ENCODE assay signal across 25 cellular contexts in genomic region chr3:157373783-157374182, GRCh38.
A peak's percentile ranks its signal among the peaks of the same experiment; 100 is the strongest.
DNase-seq lines count a peak whose midpoint lies in the region; ATAC-seq and TF ChIP-seq lines count a peak whose summit lies in the region.
"Had no signal": no experiment of that assay in that cellular context is flagged by ENCODE, and none has a peak within 500 bp of the region (broad histone marks: within the 10 kb centered on the region; RNA-seq: fewer than 3 reads in every experiment).

No MANE protein-coding gene starts in this region.

- peaks cover 0 to 8% of the 10 kb centered on the region in 2 donors for H3K9me3 ChIP-seq in neuronal stem cell (replicated peaks in 1 of 2; ENCODE audit: control insufficient read depth in 2 of 2, insufficient read depth in 1 of 2, low read depth in 1 of 2, low read length in 2 of 2)
- H3K9me3 ChIP-seq: colonic mucosa, esophagus squamous epithelium, heart right ventricle, testis, uterus had no signal

- H3K4me2 ChIP-seq in neuronal stem cell (ENCODE audit: insufficient read depth, low read length, poor library complexity, severe bottlenecking): no peak overlapping the region

- H2BK5ac ChIP-seq in neuronal stem cell (ENCODE audit: low read length): no peak overlapping the region

- no peak overlapping the region for H3K4ac ChIP-seq in neuronal stem cell (ENCODE audit: low read length)

- H3K79me1 ChIP-seq in neuronal stem cell (ENCODE audit: low read depth, low read length): no peaks in the 10 kb centered on the region

- H3K27ac ChIP-seq in neuronal stem cell (replicated peaks; ENCODE audit: low read length): no peak overlapping the region
- H3K27ac ChIP-seq: colonic mucosa, esophagus squamous epithelium, heart right ventricle, HL-60, testis, uterus had no signal

- H4K8ac ChIP-seq in neuronal stem cell (ENCODE audit: low read depth, low read length): no peak overlapping the region

- no peak overlapping the region for H3K4me3 ChIP-seq in fibroblast of pulmonary artery (replicated peaks; ENCODE audit: low read depth, low read length)
- no peak overlapping the region for H3K4me3 ChIP-seq in neuronal stem cell (ENCODE audit: low read length in 2 of 2)
- H3K4me3 ChIP-seq: colonic mucosa, esophagus squamous epithelium, heart right ventricle, testis, uterus had no signal

- H3K9ac ChIP-seq in neuronal stem cell (ENCODE audit: low read depth, low read length, poor library complexity): no peak overlapping the region

- H2BK15ac ChIP-seq in neuronal stem cell (ENCODE audit: low read length): peak overlapping the region; percentile 23

- H2AFZ ChIP-seq in neuronal stem cell (ENCODE audit: low read length): no peak overlapping the region

- no peaks in the 10 kb centered on the region for H3K36me3 ChIP-seq in neuronal stem cell (replicated peaks in 1 of 2; ENCODE audit: control insufficient read depth in 2 of 2, insufficient read depth in 2 of 2, low read length in 2 of 2)
- H3K36me3 ChIP-seq: colonic mucosa, esophagus squamous epithelium, heart right ventricle, uterus had no signal

- peak; percentile 54 for DNase-seq in AG20443 (ENCODE audit: low spot score)
- DNase-seq in NCI-H226: peak; percentile 29
- peak; percentile 48 for DNase-seq in fibroblast of pulmonary artery (ENCODE audit: low read depth)
- no peak for DNase-seq in neuronal stem cell (ENCODE audit: low spot score)
- DNase-seq in stimulated activated CD4-positive, alpha-beta T cell treated with anti-CD3 and anti-CD28 coated beads, Interleukin-15, amount 100 ng/mL, for 24 hours: no peak
- no peak for DNase-seq in DMS79 (lab: John Stamatoyannopoulos, UW)
- DNase-seq: activated B cell treated with CpG ODN at 0.5 μM for 24 hours; activated naive CD4-positive, alpha-beta T cell treated with anti-CD3 and anti-CD28 coated beads, Interleukin-2, amount 10 ng/mL, durations not matched to agents 7 days and 5 days; amygdala; CD4-positive, CD25-positive, alpha-beta regulatory T cell; colonic mucosa; esophagus squamous epithelium; heart right ventricle; left colon; NCI-H1092; NCI-H2029; occipital lobe; small intestine; testis; uterus had no signal

- peaks cover 23 to 35% of the 10 kb centered on the region in 2 donors for H3K4me1 ChIP-seq in neuronal stem cell (ENCODE audit: control insufficient read depth in 2 of 2, insufficient read depth in 1 of 2, low read depth in 1 of 2, low read length in 2 of 2)
- H3K4me1 ChIP-seq: colonic mucosa, esophagus squamous epithelium, uterus had no signal

- no peak overlapping the region for H4K91ac ChIP-seq in neuronal stem cell (ENCODE audit: low read depth, low read length, poor library complexity)

- no peak overlapping the region for H3K23ac ChIP-seq in neuronal stem cell (ENCODE audit: low read depth, low read length, poor library complexity)

- peak overlapping the region; percentile 2 for H2BK120ac ChIP-seq in neuronal stem cell (ENCODE audit: low read depth, low read length)

- WGBS in neuronal stem cell (ENCODE audit: extremely low coverage in 2 of 2, insufficient read length in 2 of 2, insufficient replicate concordance in 1 of 2), 2 donors: no CpG with 5 or more reads among the region's 6 CpGs

- H3K27me3 ChIP-seq in neuronal stem cell (ENCODE audit: control insufficient read depth in 3 of 3, insufficient read depth in 3 of 3, low read depth in 1 of 3, low read length in 3 of 3): no peaks in the 10 kb centered on the region
- H3K27me3 ChIP-seq: colonic mucosa, esophagus squamous epithelium, heart right ventricle, testis, uterus had no signal

- no peak overlapping the region for H3K14ac ChIP-seq in neuronal stem cell (ENCODE audit: low read length)

- no peak for ATAC-seq in GM21528 (IDR thresholded peaks at IDR 0.05; ENCODE audit: low FRiP score, unreplicated experiment)
- no peak for ATAC-seq in GM21529 (IDR thresholded peaks at IDR 0.05; ENCODE audit: unreplicated experiment)
- ATAC-seq: heart right ventricle; HepG2; left colon; stimulated activated effector memory CD8-positive, alpha-beta T cell treated with anti-CD3 and anti-CD28 coated beads, Interleukin-12 subunit alpha, Interleukin-12 subunit beta, amount 100 ng/mL, for 72 hours had no signal

- TF ChIP-seq CTCF in fibroblast of pulmonary artery (IDR thresholded peaks at IDR 0.05; ENCODE audit: low read length, missing control alignments): no peak

- no peak overlapping the region for H2BK12ac ChIP-seq in neuronal stem cell (ENCODE audit: low read length)

- no peak overlapping the region for H3K18ac ChIP-seq in neuronal stem cell (ENCODE audit: low read length)

- no peak overlapping the region for H2AK5ac ChIP-seq in neuronal stem cell (ENCODE audit: low read depth, low read length)

Comparison
In these comparisons a context has a peak if more than half of its experiments do, and no peak if none do; other contexts are left out.
1. DNase-seq: peak in AG20443 (single experiment), NCI-H226 (single experiment) and fibroblast of pulmonary artery (single experiment); none in neuronal stem cell (single experiment), stimulated activated CD4-positive, alpha-beta T cell treated with anti-CD3 and anti-CD28 coated beads, Interleukin-15, amount 100 ng/mL, for 24 hours (single experiment) and DMS79 (single experiment).